26 cellular contexts compared by ENCODE assay signal in the genomic region with DNA sequence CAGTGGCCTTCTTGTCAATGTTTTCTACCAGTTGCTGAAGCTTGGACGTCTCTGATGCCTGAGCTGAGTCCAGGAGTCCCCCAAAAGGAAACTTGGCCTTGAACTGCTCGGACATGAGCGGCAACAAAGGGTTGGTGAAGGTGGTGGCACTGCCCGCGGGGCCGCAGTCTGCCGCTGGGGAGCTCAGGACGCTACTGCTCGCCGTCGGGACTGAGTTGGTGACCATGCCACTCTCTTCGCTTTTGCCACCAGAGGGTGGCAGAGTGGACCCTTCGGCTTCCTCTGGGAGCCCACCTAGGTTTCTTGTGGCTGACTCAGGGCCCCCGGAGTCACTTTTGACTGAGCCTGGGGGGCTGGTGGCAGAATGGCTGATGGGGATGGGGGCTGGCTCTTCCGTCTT. TPM values are rescaled to one million over a fixed set of nuclear protein-coding genes. Genes with fewer than 3 reads are reported as not detected.
"Had no signal": no experiment of that assay in that cellular context is flagged by ENCODE, and none has a peak within 500 bp of the region (broad histone marks: within the 10 kb centered on the region; RNA-seq: fewer than 3 reads in every experiment).

No MANE protein-coding gene starts in this region.

- H3K36me3 Mint-ChIP-seq: activated naive CD8-positive, alpha-beta T cell treated with anti-CD3 and anti-CD28 coated beads for 36 hours; T-cell had no signal

- H3K4me1 Mint-ChIP-seq: activated CD4-positive, alpha-beta memory T cell treated with anti-CD3 and anti-CD28 coated beads, Interleukin-2, amount 10 ng/mL, durations not matched to agents 7 days and 5 days; activated CD4-positive, alpha-beta T cell treated with anti-CD3 and anti-CD28 coated beads for 36 hours; activated naive CD8-positive, alpha-beta T cell treated with anti-CD3 and anti-CD28 coated beads for 36 hours; activated T-helper 17 cell treated with anti-CD3 and anti-CD28 coated beads, Interleukin-2, amount 50 U/mL, for 72 hours; T-cell had no signal

- DNase-seq: activated CD4-positive, alpha-beta memory T cell treated with anti-CD3 and anti-CD28 coated beads, Interleukin-2, amount 10 ng/mL, durations not matched to agents 7 days and 5 days; activated CD4-positive, alpha-beta T cell treated with anti-CD3 and anti-CD28 coated beads for 36 hours; activated CD4-positive, alpha-beta T cell treated with anti-CD3 and anti-CD28 coated beads, Interleukin-2, amount 50 U/mL, for 1 hour; activated gamma-delta T cell; activated naive CD4-positive, alpha-beta T cell treated with anti-CD3 and anti-CD28 coated beads for 36 hours; activated naive CD8-positive, alpha-beta T cell treated with anti-CD3 and anti-CD28 coated beads for 36 hours; activated T-cell treated with anti-CD3 and anti-CD28 coated beads for 4 hours; activated T-cell treated with anti-CD3 and anti-CD28 coated beads, Interleukin-2, amount 50 U/mL, for 48 hours; brain microvascular endothelial cell; cerebellar nuclear complex; Kasumi-1; NCI-H1105 treated with DMSO at 0.1 percent for 48 hours; NCI-H1436 treated with DMSO at 0.1 percent for 48 hours; NCI-H187; NCI-H2081; NCI-H524; Peyer's patch; SHP77; T-cell; T-helper 2 cell; T1000 had no signal

- H3K27ac ChIP-seq: brain microvascular endothelial cell, cardiac muscle cell, Peyer's patch, RWPE1 had no signal

- H3K36me3 ChIP-seq: brain microvascular endothelial cell, Peyer's patch had no signal

- H3K9me3 Mint-ChIP-seq: activated CD4-positive, alpha-beta memory T cell treated with anti-CD3 and anti-CD28 coated beads, Interleukin-2, amount 10 ng/mL, durations not matched to agents 7 days and 5 days; activated naive CD4-positive, alpha-beta T cell treated with anti-CD3 and anti-CD28 coated beads for 36 hours; activated T-helper 17 cell treated with anti-CD3 and anti-CD28 coated beads, Interleukin-2, amount 50 U/mL, for 72 hours had no signal

- H3K27me3 ChIP-seq: brain microvascular endothelial cell, cardiac muscle cell, Peyer's patch had no signal

- H3K4me1 ChIP-seq: Peyer's patch had no signal

- H3K4me3 ChIP-seq: cardiac muscle cell, Peyer's patch had no signal

- H3K4me3 Mint-ChIP-seq: activated CD4-positive, alpha-beta memory T cell treated with anti-CD3 and anti-CD28 coated beads, Interleukin-2, amount 10 ng/mL, durations not matched to agents 7 days and 5 days; activated CD4-positive, alpha-beta T cell treated with anti-CD3 and anti-CD28 coated beads for 36 hours; activated naive CD4-positive, alpha-beta T cell treated with anti-CD3 and anti-CD28 coated beads for 36 hours; activated naive CD8-positive, alpha-beta T cell treated with anti-CD3 and anti-CD28 coated beads for 36 hours; activated T-helper 17 cell treated with anti-CD3 and anti-CD28 coated beads, Interleukin-2, amount 50 U/mL, for 72 hours; T-cell had no signal

- ATAC-seq: activated CD4-positive, alpha-beta T cell treated with anti-CD3 and anti-CD28 coated beads for 36 hours; activated T-helper 17 cell treated with anti-CD3 and anti-CD28 coated beads, Interleukin-2, amount 50 U/mL, for 72 hours; T-cell had no signal

- H3K27ac Mint-ChIP-seq: activated CD4-positive, alpha-beta memory T cell treated with anti-CD3 and anti-CD28 coated beads, Interleukin-2, amount 10 ng/mL, durations not matched to agents 7 days and 5 days; activated CD4-positive, alpha-beta T cell treated with anti-CD3 and anti-CD28 coated beads for 36 hours; activated naive CD4-positive, alpha-beta T cell treated with anti-CD3 and anti-CD28 coated beads for 36 hours; activated naive CD8-positive, alpha-beta T cell treated with anti-CD3 and anti-CD28 coated beads for 36 hours; activated T-helper 17 cell treated with anti-CD3 and anti-CD28 coated beads, Interleukin-2, amount 50 U/mL, for 72 hours; T-cell had no signal

RNA-seq across cellular contexts. Expression of a gene that starts 11.0 kb away (rescaled TPM):
- total RNA-seq: activated CD4-positive, alpha-beta memory T cell treated with anti-CD3 and anti-CD28 coated beads, Interleukin-2, amount 10 ng/mL, durations not matched to agents 7 days and 5 days; activated CD4-positive, alpha-beta T cell treated with anti-CD3 and anti-CD28 coated beads for 36 hours; activated CD8-positive, alpha-beta memory T cell treated with anti-CD3 and anti-CD28 coated beads for 36 hours; activated naive CD4-positive, alpha-beta T cell treated with anti-CD3 and anti-CD28 coated beads for 36 hours; activated naive CD8-positive, alpha-beta T cell treated with anti-CD3 and anti-CD28 coated beads for 36 hours; activated T-helper 17 cell treated with anti-CD3 and anti-CD28 coated beads, Interleukin-2, amount 50 U/mL, for 72 hours; SK-MEL-5 had no signal
